ENCODE assay signal across 8 cellular contexts in the genomic region with DNA sequence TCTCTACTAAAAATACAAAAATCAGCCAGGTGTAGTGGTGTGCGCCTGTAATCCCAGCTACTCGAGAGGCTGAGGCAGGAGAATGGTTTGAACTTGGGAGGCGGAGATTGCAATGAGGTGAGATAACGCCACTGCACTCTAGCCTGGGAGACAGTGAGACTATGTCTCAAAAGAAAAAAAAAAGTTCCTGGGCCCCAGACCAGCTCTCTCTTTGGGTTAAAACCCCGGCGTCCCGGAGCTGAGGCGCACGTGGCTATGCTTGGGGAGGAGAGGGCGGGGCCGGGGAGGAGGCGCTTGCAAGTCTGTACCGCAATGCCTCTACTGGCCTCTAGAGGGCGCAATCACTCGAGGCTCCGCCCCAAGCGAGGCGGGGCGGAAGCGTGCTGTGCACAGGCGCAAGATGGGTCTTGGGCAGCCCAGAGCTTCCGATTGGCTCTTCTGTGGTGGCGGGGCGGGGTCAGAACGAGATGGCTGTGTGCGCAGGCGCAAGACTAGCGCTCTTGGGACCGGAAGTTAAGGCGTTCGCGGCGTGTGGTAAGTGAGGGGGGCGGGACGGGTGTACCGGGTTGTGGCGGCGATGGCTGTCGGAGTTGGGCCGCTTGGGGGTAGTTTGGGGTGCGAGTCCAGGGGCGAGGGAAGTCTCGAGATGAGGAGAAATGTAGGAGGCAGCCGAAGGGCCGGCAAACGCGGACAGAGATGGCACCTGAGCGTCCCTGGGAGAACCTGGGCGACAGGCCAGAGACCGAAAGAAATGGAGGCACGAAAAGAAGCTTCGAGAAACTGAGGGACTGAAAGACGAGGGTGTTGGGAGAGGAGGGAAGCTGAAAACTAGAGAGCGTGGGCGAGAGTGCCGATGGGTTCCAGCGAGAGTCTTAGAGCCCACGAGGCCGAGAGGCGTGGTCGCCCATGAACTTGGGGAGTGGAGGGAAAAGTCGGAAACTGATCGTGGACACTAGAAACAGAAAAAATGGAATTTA. TPM values are rescaled to one million over a fixed set of nuclear protein-coding genes. Genes with fewer than 3 reads are reported as not detected.
A peak's percentile ranks its signal among the peaks of the same experiment; 100 is the strongest.
DNase-seq lines count a peak whose midpoint lies in the region; ATAC-seq and TF ChIP-seq lines count a peak whose summit lies in the region.

A gene with protein sequence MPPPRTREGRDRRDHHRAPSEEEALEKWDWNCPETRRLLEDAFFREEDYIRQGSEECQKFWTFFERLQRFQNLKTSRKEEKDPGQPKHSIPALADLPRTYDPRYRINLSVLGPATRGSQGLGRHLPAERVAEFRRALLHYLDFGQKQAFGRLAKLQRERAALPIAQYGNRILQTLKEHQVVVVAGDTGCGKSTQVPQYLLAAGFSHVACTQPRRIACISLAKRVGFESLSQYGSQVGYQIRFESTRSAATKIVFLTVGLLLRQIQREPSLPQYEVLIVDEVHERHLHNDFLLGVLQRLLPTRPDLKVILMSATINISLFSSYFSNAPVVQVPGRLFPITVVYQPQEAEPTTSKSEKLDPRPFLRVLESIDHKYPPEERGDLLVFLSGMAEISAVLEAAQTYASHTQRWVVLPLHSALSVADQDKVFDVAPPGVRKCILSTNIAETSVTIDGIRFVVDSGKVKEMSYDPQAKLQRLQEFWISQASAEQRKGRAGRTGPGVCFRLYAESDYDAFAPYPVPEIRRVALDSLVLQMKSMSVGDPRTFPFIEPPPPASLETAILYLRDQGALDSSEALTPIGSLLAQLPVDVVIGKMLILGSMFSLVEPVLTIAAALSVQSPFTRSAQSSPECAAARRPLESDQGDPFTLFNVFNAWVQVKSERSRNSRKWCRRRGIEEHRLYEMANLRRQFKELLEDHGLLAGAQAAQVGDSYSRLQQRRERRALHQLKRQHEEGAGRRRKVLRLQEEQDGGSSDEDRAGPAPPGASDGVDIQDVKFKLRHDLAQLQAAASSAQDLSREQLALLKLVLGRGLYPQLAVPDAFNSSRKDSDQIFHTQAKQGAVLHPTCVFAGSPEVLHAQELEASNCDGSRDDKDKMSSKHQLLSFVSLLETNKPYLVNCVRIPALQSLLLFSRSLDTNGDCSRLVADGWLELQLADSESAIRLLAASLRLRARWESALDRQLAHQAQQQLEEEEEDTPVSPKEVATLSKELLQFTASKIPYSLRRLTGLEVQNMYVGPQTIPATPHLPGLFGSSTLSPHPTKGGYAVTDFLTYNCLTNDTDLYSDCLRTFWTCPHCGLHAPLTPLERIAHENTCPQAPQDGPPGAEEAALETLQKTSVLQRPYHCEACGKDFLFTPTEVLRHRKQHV (plus strand): TSS at position 497 of the 977 bp plus-strand sequence. CDS start 3,716 bp downstream, outside the sequence.

- H3K4me3 ChIP-seq in BLaER1 treated with 17β-estradiol and CSF1 and Interleukin-3, amounts not matched to agents 10 nM and 100 nM: peak within 1 kb of the TSS; percentile 74 to 91 (median 84)
- H3K4me3 ChIP-seq in colonic mucosa: peak within 1 kb of the TSS; percentile 70

- peak within 1 kb of the TSS; percentile 75 to 91 (median 87) for H3K9ac ChIP-seq in BLaER1 treated with 17β-estradiol and CSF1 and Interleukin-3, amounts not matched to agents 10 nM and 100 nM
- peak within 1 kb of the TSS; percentile 67 to 88 for H3K9ac ChIP-seq in colonic mucosa (ENCODE audit: low read depth in 2 of 2, low read length in 2 of 2)

- TF ChIP-seq CTCF in colonic mucosa (IDR thresholded peaks at IDR 0.05): peak; percentile 97

- peaks cover 20 to 35% (median 27%) of the 10 kb centered on the region in 11 experiments for H3K36me3 ChIP-seq in BLaER1 treated with 17β-estradiol and CSF1 and Interleukin-3, amounts not matched to agents 10 nM and 100 nM
- H3K36me3 ChIP-seq in colonic mucosa: no peaks in the 10 kb centered on the region

- intact Hi-C loops in colonic mucosa (cut with DNase I): no loop called here

- DNase-seq in GM19240 (ENCODE audit: insufficient read length, low spot score): peak; percentile 99
- DNase-seq in NCI-H526 (lab: John Stamatoyannopoulos, UW): peak; percentile 92 to 98
- peak; percentile 99 for DNase-seq in activated CD4-positive, alpha-beta T cell treated with anti-CD3 and anti-CD28 coated beads for 48 hours
- DNase-seq in colonic mucosa: peak; percentile 98
- peak; percentile 97 to 99 for DNase-seq in stimulated activated CD4-positive, alpha-beta T cell treated with anti-CD3 and anti-CD28 coated beads, Interleukin-1b, Interleukin-23, amount 100 ng/mL, for 4 hours (ENCODE audit: low read depth in 2 of 2)

- peak within 1 kb of the TSS; percentile 86 to 98 (median 97) for H3K4me2 ChIP-seq in BLaER1 treated with 17β-estradiol and CSF1 and Interleukin-3, amounts not matched to agents 10 nM and 100 nM

- peaks cover 0 to 36% (median 13%) of the 10 kb centered on the region in 11 experiments; a peak in 13 of 22 replicates for H4K20me1 ChIP-seq in BLaER1 treated with 17β-estradiol and CSF1 and Interleukin-3, amounts not matched to agents 10 nM and 100 nM

- H3K27ac ChIP-seq in BLaER1 treated with 17β-estradiol and CSF1 and Interleukin-3, amounts not matched to agents 10 nM and 100 nM: peak within 1 kb of the TSS; percentile 68 to 89 (median 83)
- peak within 1 kb of the TSS; percentile 42 for H3K27ac ChIP-seq in colonic mucosa
- peak within 1 kb of the TSS; percentile 73 for H3K27ac ChIP-seq in layer of hippocampus (ENCODE audit: low read depth, low read length)

- H3K27me3 ChIP-seq in BLaER1 treated with 17β-estradiol and CSF1 and Interleukin-3, amounts not matched to agents 10 nM and 100 nM: no peaks in the 10 kb centered on the region
- H3K27me3 ChIP-seq in colonic mucosa (no peaks in the 10 kb centered on the region), layer of hippocampus (ENCODE audit: control insufficient read depth, insufficient read depth, low read length) (no peaks in the 10 kb centered on the region)

- peak; percentile 94 for ATAC-seq in HG03460 (IDR thresholded peaks at IDR 0.05; ENCODE audit: unreplicated experiment)

- no peaks in the 10 kb centered on the region for H3K9me3 ChIP-seq in BLaER1 treated with 17β-estradiol and CSF1 and Interleukin-3, amounts not matched to agents 10 nM and 100 nM (replicated peaks in 1 of 11)
- no peaks in the 10 kb centered on the region for H3K9me3 ChIP-seq in colonic mucosa

- peaks cover 17 to 73% (median 34%) of the 10 kb centered on the region in 10 experiments for H3K4me1 ChIP-seq in BLaER1 treated with 17β-estradiol and CSF1 and Interleukin-3, amounts not matched to agents 10 nM and 100 nM
- H3K4me1 ChIP-seq in colonic mucosa: peaks cover 3% of the 10 kb centered on the region

RNA-seq across cellular contexts. Expression of the gene that starts here (rescaled TPM):
- 10 to 100 TPM in 1 of 2 donors, 1 to 10 TPM in 1; 6.3 to 17.8 TPM for total RNA-seq in colonic mucosa

Comparison
In these comparisons a context has a peak if more than half of its experiments do, and no peak if none do; other contexts are left out.
1. Peak in every context shown above with its lines: DNase-seq, ATAC-seq, H3K4me3 ChIP-seq and H3K27ac ChIP-seq.